ENCODE assay signal across 7 cellular contexts in genomic region chr13:41457589-41458186, GRCh38. TPM values are rescaled to one million over a fixed set of nuclear protein-coding genes. Genes with fewer than 3 reads are reported as not detected.
DNase-seq lines count a peak whose midpoint lies in the region; ATAC-seq, FAIRE-seq and TF ChIP-seq lines count a peak whose summit lies in the region.

No MANE protein-coding gene starts in this region.

- H2BK15ac ChIP-seq in neuronal stem cell (ENCODE audit: low read length), result no peak overlapping the region

- H3K9me3 ChIP-seq in esophagus muscularis mucosa (no peaks in the 10 kb centered on the region), neuronal stem cell (replicated peaks in 1 of 2; ENCODE audit: control insufficient read depth in 2 of 2, insufficient read depth in 1 of 2, low read depth in 1 of 2, low read length in 2 of 2) (no peaks in the 10 kb centered on the region)

- H3K4me3 ChIP-seq in esophagus muscularis mucosa (peak overlapping the region; percentile 65 to 69 (median 66)), neuronal stem cell (ENCODE audit: low read length in 2 of 2) (peak overlapping the region; percentile 49 to 83)

- H2AK5ac ChIP-seq in neuronal stem cell (ENCODE audit: low read depth, low read length), result no peak overlapping the region

- DNase-seq in activated CD4-positive, alpha-beta memory T cell treated with anti-CD3 and anti-CD28 coated beads, Interleukin-2, amount 10 ng/mL, durations not matched to agents 7 days and 5 days, result peak; percentile 49
- no peak for DNase-seq in esophagus muscularis mucosa (ENCODE audit: extremely low spot score)
- no peak for DNase-seq in neuronal stem cell (ENCODE audit: low spot score)
- no peak for DNase-seq in D721Med (ENCODE audit: insufficient read length, low spot score)
- no peak for DNase-seq in GDM1 (lab: John Stamatoyannopoulos, UW)

- H3K18ac ChIP-seq in neuronal stem cell (ENCODE audit: low read length), result no peak overlapping the region

- peak overlapping the region; percentile 98 for H3K4me2 ChIP-seq in neuronal stem cell (ENCODE audit: insufficient read depth, low read length, poor library complexity, severe bottlenecking)

- H2AFZ ChIP-seq in neuronal stem cell (ENCODE audit: low read length), result peak overlapping the region; percentile 99

- H3K4me3 Mint-ChIP-seq in activated CD4-positive, alpha-beta memory T cell treated with anti-CD3 and anti-CD28 coated beads, Interleukin-2, amount 10 ng/mL, durations not matched to agents 7 days and 5 days, result peak overlapping the region; percentile 86

- ATAC-seq in GM19372 (IDR thresholded peaks at IDR 0.05; ENCODE audit: low read depth, unreplicated experiment) (peak; percentile 14), HG03196 (IDR thresholded peaks at IDR 0.05; ENCODE audit: unreplicated experiment) (peak; percentile 8)

- H3K4me1 ChIP-seq in esophagus muscularis mucosa, result peaks cover 12 to 40% (median 33%) of the 10 kb centered on the region in 4 donors
- peaks cover 2 to 7% of the 10 kb centered on the region in 2 donors for H3K4me1 ChIP-seq in neuronal stem cell (ENCODE audit: control insufficient read depth in 2 of 2, insufficient read depth in 1 of 2, low read depth in 1 of 2, low read length in 2 of 2)

- H2BK5ac ChIP-seq in neuronal stem cell (ENCODE audit: low read length), result no peak overlapping the region

- H3K4me1 Mint-ChIP-seq in activated CD4-positive, alpha-beta memory T cell treated with anti-CD3 and anti-CD28 coated beads, Interleukin-2, amount 10 ng/mL, durations not matched to agents 7 days and 5 days, result peaks cover 44% of the 10 kb centered on the region

- 3% methylated on average over 6 of the region's 56 CpGs for WGBS in esophagus muscularis mucosa
- no CpG with 5 or more reads among the region's 56 CpGs for WGBS in neuronal stem cell (ENCODE audit: extremely low coverage in 2 of 2, insufficient read length in 2 of 2, insufficient replicate concordance in 1 of 2), 2 donors

- intact Hi-C loops in esophagus muscularis mucosa (cut with DNase I), result loop anchor here (10.0 kb wide), 1 partner anchor 197 kb away; no protein-coding TSS in a partner anchor

- no peaks in the 10 kb centered on the region for H3K79me1 ChIP-seq in neuronal stem cell (ENCODE audit: low read depth, low read length)

- H2BK12ac ChIP-seq in neuronal stem cell (ENCODE audit: low read length), result no peak overlapping the region

- peak overlapping the region; percentile 76 for H3K23ac ChIP-seq in neuronal stem cell (ENCODE audit: low read depth, low read length, poor library complexity)

- H4K91ac ChIP-seq in neuronal stem cell (ENCODE audit: low read depth, low read length, poor library complexity), result no peak overlapping the region

- peak overlapping the region; percentile 82 for H3K27ac Mint-ChIP-seq in activated CD4-positive, alpha-beta memory T cell treated with anti-CD3 and anti-CD28 coated beads, Interleukin-2, amount 10 ng/mL, durations not matched to agents 7 days and 5 days

- no peak overlapping the region for H2BK120ac ChIP-seq in neuronal stem cell (ENCODE audit: low read depth, low read length)

- H3K27me3 Mint-ChIP-seq in activated CD4-positive, alpha-beta memory T cell treated with anti-CD3 and anti-CD28 coated beads, Interleukin-2, amount 10 ng/mL, durations not matched to agents 7 days and 5 days, result peaks cover 20% of the 10 kb centered on the region

- H3K36me3 ChIP-seq in esophagus muscularis mucosa, result peaks cover 0 to 36% (median 4%) of the 10 kb centered on the region in 4 donors
- no peaks in the 10 kb centered on the region for H3K36me3 ChIP-seq in neuronal stem cell (replicated peaks in 1 of 2; ENCODE audit: control insufficient read depth in 2 of 2, insufficient read depth in 2 of 2, low read length in 2 of 2)

- TF ChIP-seq POLR2A in esophagus muscularis mucosa (IDR thresholded peaks at IDR 0.05; ENCODE audit: low read depth), result peak; percentile 16

- peaks cover 37% of the 10 kb centered on the region for H3K36me3 Mint-ChIP-seq in activated CD4-positive, alpha-beta memory T cell treated with anti-CD3 and anti-CD28 coated beads, Interleukin-2, amount 10 ng/mL, durations not matched to agents 7 days and 5 days (ENCODE audit: low read depth)

- peaks cover 0 to 52% (median 4%) of the 10 kb centered on the region in 4 donors for H3K27me3 ChIP-seq in esophagus muscularis mucosa
- H3K27me3 ChIP-seq in neuronal stem cell (ENCODE audit: control insufficient read depth in 3 of 3, insufficient read depth in 3 of 3, low read depth in 1 of 3, low read length in 3 of 3), result peaks cover 16 to 47% (median 41%) of the 10 kb centered on the region in 3 experiments

- H3K4ac ChIP-seq in neuronal stem cell (ENCODE audit: low read length), result no peak overlapping the region

- CTCF ChIA-PET in activated CD4-positive, alpha-beta memory T cell treated with anti-CD3 and anti-CD28 coated beads, Interleukin-2, amount 10 ng/mL, durations not matched to agents 7 days and 5 days (lab: Charles Lee), result interaction anchor here (0.9 to 3.8 kb wide), 14 partner anchors 10 to 211 kb away, joined by 3 to 26 read pairs (median 6); no protein-coding TSS in a partner anchor

- no peak overlapping the region for H4K8ac ChIP-seq in neuronal stem cell (ENCODE audit: low read depth, low read length)

- POLR2A ChIA-PET in activated CD4-positive, alpha-beta memory T cell treated with anti-CD3 and anti-CD28 coated beads, Interleukin-2, amount 10 ng/mL, durations not matched to agents 7 days and 5 days (lab: Charles Lee), result interaction anchor here (0.7 to 2.4 kb wide), 8 partner anchors 9 to 814 kb away, joined by 3 to 11 read pairs (median 6); partner anchors contain the start of genes AKAP11 and DGKH

- no peaks in the 10 kb centered on the region for H3K9me3 Mint-ChIP-seq in activated CD4-positive, alpha-beta memory T cell treated with anti-CD3 and anti-CD28 coated beads, Interleukin-2, amount 10 ng/mL, durations not matched to agents 7 days and 5 days

- no peak for FAIRE-seq in D721Med (lab: Jason Lieb, UNC)

- H3K27ac ChIP-seq in esophagus muscularis mucosa (replicated peaks in 1 of 4), result peak overlapping the region; percentile 57 to 74 (median 68)
- H3K27ac ChIP-seq in neuronal stem cell (replicated peaks; ENCODE audit: low read length), result no peak overlapping the region

- H3K14ac ChIP-seq in neuronal stem cell (ENCODE audit: low read length), result no peak overlapping the region

- TF ChIP-seq CTCF in esophagus muscularis mucosa (IDR thresholded peaks at IDR 0.05) (no peak), D721Med (IDR thresholded peaks at IDR 0.05; ENCODE audit: insufficient read depth, missing control alignments) (no peak)

- TF ChIP-seq EP300 in esophagus muscularis mucosa (IDR thresholded peaks at IDR 0.05), result no peak

- no peak overlapping the region for H3K9ac ChIP-seq in neuronal stem cell (ENCODE audit: low read depth, low read length, poor library complexity)

RNA-seq across cellular contexts. Expression of gene RGCC, which starts 0.3 kb away (rescaled TPM):
- total RNA-seq in activated CD4-positive, alpha-beta memory T cell treated with anti-CD3 and anti-CD28 coated beads, Interleukin-2, amount 10 ng/mL, durations not matched to agents 7 days and 5 days, result 10 to 100 TPM; 58.0 to 62.4 TPM
- 100 to 1,000 TPM in 1 of 4 donors, 10 to 100 TPM in 3; 56.5 to 142 (median 77.1) TPM for total RNA-seq in esophagus muscularis mucosa
- polyA plus RNA-seq in neuronal stem cell (2013, experiment 1 of 2), result 0.20 TPM
- polyA plus RNA-seq in neuronal stem cell (2013, experiment 2 of 2), result 0.21 TPM
